In genomic region chr15:83871808-83872559, GRCh38 we compare ENCODE assay signal across 9 cellular contexts.
DNase-seq lines count a peak whose midpoint lies in the region; ATAC-seq and TF ChIP-seq lines count a peak whose summit lies in the region.
"Had no signal": no experiment of that assay in that cellular context is flagged by ENCODE, and none has a peak within 500 bp of the region (broad histone marks: within the 10 kb centered on the region; RNA-seq: fewer than 3 reads in every experiment).

No MANE protein-coding gene starts in this region.

- ATAC-seq in HG02798 (IDR thresholded peaks at IDR 0.05; ENCODE audit: poor library complexity, unreplicated experiment) (peak; percentile 55), HG03108 (IDR thresholded peaks at IDR 0.05; ENCODE audit: unreplicated experiment) (no peak), left colon (no peak)

- in situ Hi-C loops in GM13976 (cut with MboI; ENCODE audit: low sequenced_read_pairs, unreplicated experiment) (no loop called here), astrocyte of the spinal cord (cut with HindIII; ENCODE audit: low sequenced_read_pairs) (no loop called here)

- TF ChIP-seq CTCF in GM13976 (IDR thresholded peaks at IDR 0.05; ENCODE audit: borderline replicate concordance, control extremely low read depth, extremely low read depth, insufficient read depth, missing control alignments) (no peak), astrocyte of the spinal cord (IDR thresholded peaks at IDR 0.05; ENCODE audit: low read depth, low read length) (no peak), nephron (IDR thresholded peaks at IDR 0.05; ENCODE audit: unreplicated experiment in 3 of 3) (no peak)

- peak; percentile 33 for DNase-seq in GM13976 (ENCODE audit: low spot score)
- DNase-seq in astrocyte of the spinal cord (ENCODE audit: low read depth, low spot score): peak; percentile 33
- no peak for DNase-seq in NCI-H2196 (lab: John Stamatoyannopoulos, UW; ENCODE audit: unreplicated experiment)
- no peak for DNase-seq in NAMALWA (ENCODE audit: low spot score)
- DNase-seq in left colon: no peak

- H3K36me3 Mint-ChIP-seq in nephron (ENCODE audit: low read depth): no peaks in the 10 kb centered on the region

- no peaks in the 10 kb centered on the region for H3K27me3 Mint-ChIP-seq in nephron (ENCODE audit: low read depth)

- intact Hi-C loops in left colon (cut with DNase I, micrococcal nuclease): no loop called here

- H3K27ac Mint-ChIP-seq in nephron: peak overlapping the region in 2 of 3 experiments; percentile 43 to 65
- H3K27ac Mint-ChIP-seq: T-helper 2 cell treated with Interferon-gamma antibody and Interleukin-4, amounts not matched to agents 5 μg/mL and 100 μg/mL, for 36 hours had no signal

- H3K4me3 ChIP-seq in astrocyte of the spinal cord (ENCODE audit: low read depth, low read length): no peak overlapping the region

- H3K4me3 Mint-ChIP-seq in nephron: no peak overlapping the region
- H3K4me3 Mint-ChIP-seq: T-helper 2 cell treated with Interferon-gamma antibody and Interleukin-4, amounts not matched to agents 5 μg/mL and 100 μg/mL, for 36 hours had no signal

- peaks cover 19% of the 10 kb centered on the region for H3K4me1 Mint-ChIP-seq in nephron

- H3K9me3 Mint-ChIP-seq in nephron: no peaks in the 10 kb centered on the region
- H3K9me3 Mint-ChIP-seq: T-helper 2 cell treated with Interferon-gamma antibody and Interleukin-4, amounts not matched to agents 5 μg/mL and 100 μg/mL, for 36 hours had no signal

Comparison
In these comparisons a context has a peak if more than half of its experiments do, and no peak if none do; other contexts are left out.
1. DNase-seq: peak in GM13976 (single experiment) and astrocyte of the spinal cord (single experiment); none in NCI-H2196 (single experiment), NAMALWA (single experiment) and left colon (0 of 2).